Comparison of ENCODE assay signal across 22 cellular contexts in genomic region chr14:81818271-81818670, GRCh38.
"Had no signal": no experiment of that assay in that cellular context is flagged by ENCODE, and none has a peak within 500 bp of the region (broad histone marks: within the 10 kb centered on the region; RNA-seq: fewer than 3 reads in every experiment).

No MANE protein-coding gene starts in this region.

- H3K27ac Mint-ChIP-seq: memory B cell; natural killer cell; stimulated activated effector memory CD8-positive, alpha-beta T cell treated with anti-CD3 and anti-CD28 coated beads, Interleukin-12 subunit alpha, Interleukin-12 subunit beta, amount 100 ng/mL, for 72 hours had no signal

- H3K27me3 ChIP-seq: dorsolateral prefrontal cortex, right atrium auricular region, stomach, thyroid gland, vagina had no signal

- H3K27ac ChIP-seq: dorsolateral prefrontal cortex, prostate gland, right atrium auricular region, stomach, thyroid gland, vagina had no signal

- H3K4me1 ChIP-seq: prostate gland, right atrium auricular region, stomach, thyroid gland, vagina had no signal

- H3K4me3 ChIP-seq: dorsolateral prefrontal cortex, lung, prostate gland, right atrium auricular region, smooth muscle cell, stomach, thyroid gland, vagina had no signal

- H3K36me3 ChIP-seq: prostate gland, right atrium auricular region, stomach, thyroid gland, vagina had no signal

- H3K4me3 Mint-ChIP-seq: memory B cell; natural killer cell; neural crest cell; stimulated activated effector memory CD8-positive, alpha-beta T cell treated with anti-CD3 and anti-CD28 coated beads, Interleukin-12 subunit alpha, Interleukin-12 subunit beta, amount 100 ng/mL, for 72 hours had no signal

- H3K36me3 Mint-ChIP-seq: memory B cell; natural killer cell; stimulated activated effector memory CD8-positive, alpha-beta T cell treated with anti-CD3 and anti-CD28 coated beads, Interleukin-12 subunit alpha, Interleukin-12 subunit beta, amount 100 ng/mL, for 72 hours had no signal

- H3K27me3 Mint-ChIP-seq: memory B cell had no signal

- ATAC-seq: left lobe of liver; natural killer cell; sciatic nerve; stimulated activated effector memory CD8-positive, alpha-beta T cell treated with anti-CD3 and anti-CD28 coated beads, Interleukin-12 subunit alpha, Interleukin-12 subunit beta, amount 100 ng/mL, for 72 hours had no signal

- DNase-seq: dorsolateral prefrontal cortex; effector CD4-positive, alpha-beta T cell; kidney; natural killer cell; nucleus accumbens; stimulated activated CD4-positive, alpha-beta T cell treated with anti-CD3 and anti-CD28 coated beads, Interleukin-12 subunit alpha, Interleukin-12 subunit beta, amount 100 ng/mL, for 4 hours; stimulated activated CD4-positive, alpha-beta T cell treated with anti-CD3 and anti-CD28 coated beads, Interleukin-1b, Interleukin-23, amount 100 ng/mL, for 48 hours; stimulated activated CD4-positive, alpha-beta T cell treated with anti-CD3 and anti-CD28 coated beads, Interleukin-4, amount 100 ng/mL, for 24 hours; stimulated activated naive CD4-positive, alpha-beta T cell treated with Interleukin-2 at 50 U/mL for 16 hours; stomach; thyroid gland; trophoblast cell had no signal

- H3K4me1 Mint-ChIP-seq: memory B cell; natural killer cell; stimulated activated effector memory CD8-positive, alpha-beta T cell treated with anti-CD3 and anti-CD28 coated beads, Interleukin-12 subunit alpha, Interleukin-12 subunit beta, amount 100 ng/mL, for 72 hours had no signal

- H3K9me3 ChIP-seq: prostate gland, thyroid gland, vagina had no signal
